Comparison of ENCODE assay signal across 10 cellular contexts in the genomic region with DNA sequence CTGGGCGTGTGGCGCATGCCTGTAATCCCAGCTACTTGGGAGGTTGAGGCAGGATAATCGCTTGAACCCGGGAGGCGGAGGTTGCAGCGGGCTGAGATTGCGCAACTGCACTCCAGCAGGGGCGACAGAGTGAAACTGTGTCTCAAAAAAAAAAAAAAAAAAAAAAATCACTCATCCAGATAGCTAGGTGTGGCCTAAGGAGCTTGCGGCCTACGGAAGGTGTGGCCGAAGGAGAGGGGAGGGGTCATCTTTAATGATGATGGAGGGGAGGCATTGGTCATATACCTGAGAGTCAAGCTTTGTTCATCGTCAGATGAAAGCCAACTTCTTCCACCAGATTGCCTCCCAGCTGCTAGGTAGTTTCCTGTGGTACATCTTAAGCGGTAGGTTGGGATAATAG. TPM values are rescaled to one million over a fixed set of nuclear protein-coding genes. Genes with fewer than 3 reads are reported as not detected.
DNase-seq lines count a peak whose midpoint lies in the region; ATAC-seq, FAIRE-seq and TF ChIP-seq lines count a peak whose summit lies in the region.
"Had no signal": no experiment of that assay in that cellular context is flagged by ENCODE, and none has a peak within 500 bp of the region (broad histone marks: within the 10 kb centered on the region; RNA-seq: fewer than 3 reads in every experiment).

No MANE protein-coding gene starts in this region.

- H3K9me2 ChIP-seq in PC-9 (ENCODE audit: insufficient read depth): no peaks in the 10 kb centered on the region

- TF ChIP-seq CTCF in PC-9 (conservative IDR thresholded peaks at IDR 0.05) (no peak), keratinocyte (optimal IDR thresholded peaks at IDR 0.05 in 1 of 3, IDR thresholded peaks at IDR 0.05 in 1 of 3, conservative IDR thresholded peaks at IDR 0.05 in 1 of 3; ENCODE audit: extremely low read depth in 1 of 3, insufficient read depth in 2 of 3, low read length in 3 of 3) (no peak), type B pancreatic cell (conservative IDR thresholded peaks at IDR 0.05) (no peak), right atrium auricular region (IDR thresholded peaks at IDR 0.05) (no peak)

- H4K20me1 ChIP-seq in PC-9 (ENCODE audit: insufficient read depth): no peaks in the 10 kb centered on the region
- no peaks in the 10 kb centered on the region for H4K20me1 ChIP-seq in keratinocyte (ENCODE audit: control insufficient read depth, extremely low read depth, insufficient read depth, low read length)

- peaks cover 4% of the 10 kb centered on the region for H3K9me1 ChIP-seq in keratinocyte (ENCODE audit: control insufficient read depth, extremely low read depth, insufficient read depth, low read length)

- no peak for FAIRE-seq in keratinocyte (lab: Jason Lieb, UNC)
- FAIRE-seq: D721Med had no signal

- H3K4me3 ChIP-seq in PC-9: peak overlapping the region; percentile 45
- H3K4me3 ChIP-seq in keratinocyte (ENCODE audit: control insufficient read depth in 2 of 3, extremely low read depth in 1 of 3, insufficient read depth in 2 of 3, low read depth in 1 of 3, low read length in 3 of 3): no peak overlapping the region
- H3K4me3 ChIP-seq in right atrium auricular region: no peak overlapping the region
- H3K4me3 ChIP-seq: HAP-1 had no signal

- no peaks in the 10 kb centered on the region for H3K27me3 Mint-ChIP-seq in activated T-cell treated with anti-CD3 and anti-CD28 coated beads, Interleukin-2, amount 50 U/mL, for 24 hours
- H3K27me3 Mint-ChIP-seq in type B pancreatic cell: peaks cover 17% of the 10 kb centered on the region
- H3K27me3 Mint-ChIP-seq in naive thymus-derived CD8-positive, alpha-beta T cell: no peaks in the 10 kb centered on the region

- no peaks in the 10 kb centered on the region for H3K9me3 ChIP-seq in PC-9 (ENCODE audit: insufficient read depth, low read depth)
- H3K9me3 ChIP-seq in keratinocyte (ENCODE audit: control insufficient read depth, low read depth, low read length): no peaks in the 10 kb centered on the region
- H3K9me3 ChIP-seq in right atrium auricular region: no peaks in the 10 kb centered on the region

- CTCF ChIA-PET in PC-9 (lab: Charles Lee): interaction anchor here (0.5 to 1.8 kb wide), 12 partner anchors 9 to 469 kb away, joined by 3 to 25 read pairs (median 6); a partner anchor contains a TSS

- no peak overlapping the region for H3K9ac ChIP-seq in keratinocyte (ENCODE audit: control insufficient read depth, extremely low read depth, insufficient read depth, low read length)

- ATAC-seq in naive thymus-derived CD8-positive, alpha-beta T cell: no peak

- dilution Hi-C loops in keratinocyte (cut with MboI; ENCODE audit: extremely low pct_ligation_motif_present, low sequenced_read_pairs): no loop called here

- H3K9me3 Mint-ChIP-seq in activated T-cell treated with anti-CD3 and anti-CD28 coated beads, Interleukin-2, amount 50 U/mL, for 24 hours: no peaks in the 10 kb centered on the region
- H3K9me3 Mint-ChIP-seq in type B pancreatic cell: no peaks in the 10 kb centered on the region
- H3K9me3 Mint-ChIP-seq in naive thymus-derived CD8-positive, alpha-beta T cell: peaks cover 0 to 4% (median 0%) of the 10 kb centered on the region in 9 donors

- peaks cover 25% of the 10 kb centered on the region for H3K4me1 ChIP-seq in PC-9 (replicated peaks; ENCODE audit: insufficient read depth)
- H3K4me1 ChIP-seq in keratinocyte (ENCODE audit: control insufficient read depth, extremely low read depth, insufficient read depth, low read length): peaks cover 20% of the 10 kb centered on the region
- peaks cover 0 to 15% of the 10 kb centered on the region in 2 donors for H3K4me1 ChIP-seq in right atrium auricular region

- H3K27me3 ChIP-seq in PC-9 (ENCODE audit: insufficient read depth, low read depth) (no peaks in the 10 kb centered on the region), keratinocyte (ENCODE audit: control insufficient read depth, extremely low read depth, insufficient read depth, low read length) (no peaks in the 10 kb centered on the region), right atrium auricular region (no peaks in the 10 kb centered on the region)

- no TSS peak for BruUV-seq in PC-9 (replicated peaks; lab: Mats Ljungman, UMichigan)

- H2AFZ ChIP-seq in PC-9 (peak overlapping the region; percentile 26; the same call in 1 of the 2 replicates), keratinocyte (ENCODE audit: control insufficient read depth, low read length) (no peak overlapping the region)

- H3K36me3 ChIP-seq in PC-9 (ENCODE audit: low read depth) (no peaks in the 10 kb centered on the region), keratinocyte (ENCODE audit: control insufficient read depth in 2 of 2, extremely low read depth in 1 of 2, insufficient read depth in 2 of 2, low read length in 2 of 2) (peaks cover 4 to 10% of the 10 kb centered on the region in 2 experiments), right atrium auricular region (peaks cover 3% of the 10 kb centered on the region)

- DNase-seq in activated T-cell treated with anti-CD3 and anti-CD28 coated beads, Interleukin-2, amount 50 U/mL, for 24 hours: no peak
- no peak for DNase-seq in activated T-cell treated with anti-CD3 and anti-CD28 coated beads, Interleukin-2, amount 50 U/mL, for 1 hour
- peak; percentile 38 to 81 for DNase-seq in PC-9
- DNase-seq in keratinocyte (ENCODE audit: low read depth, low spot score): no peak
- DNase-seq in type B pancreatic cell (ENCODE audit: extremely low spot score, unreplicated experiment): no peak
- DNase-seq in naive thymus-derived CD8-positive, alpha-beta T cell: no peak
- no peak for DNase-seq in stimulated activated CD8-positive, alpha-beta memory T cell treated with anti-CD3 and anti-CD28 coated beads, Interleukin-4, amount 100 ng/mL, for 48 hours
- no peak for DNase-seq in right atrium auricular region (ENCODE audit: low spot score)

- H3F3A ChIP-seq in PC-9 (ENCODE audit: insufficient read depth, low read depth): peaks cover 13% of the 10 kb centered on the region; the same call in 1 of the 2 replicates

- H3K4me3 Mint-ChIP-seq in activated T-cell treated with anti-CD3 and anti-CD28 coated beads, Interleukin-2, amount 50 U/mL, for 24 hours: no peak overlapping the region
- H3K4me3 Mint-ChIP-seq in type B pancreatic cell: peak overlapping the region; percentile 96
- H3K4me3 Mint-ChIP-seq in naive thymus-derived CD8-positive, alpha-beta T cell: peak overlapping the region in 5 of 10 donors; percentile 4 to 99 (median 82)

- H3K27ac ChIP-seq in PC-9 (peak overlapping the region; percentile 95), keratinocyte (ENCODE audit: control insufficient read depth, insufficient read depth, low read length) (peak overlapping the region; percentile 62), right atrium auricular region (no peak overlapping the region)

- H3K36me3 Mint-ChIP-seq in activated T-cell treated with anti-CD3 and anti-CD28 coated beads, Interleukin-2, amount 50 U/mL, for 24 hours (ENCODE audit: low read depth): peaks cover 32% of the 10 kb centered on the region
- no peaks in the 10 kb centered on the region for H3K36me3 Mint-ChIP-seq in type B pancreatic cell
- H3K36me3 Mint-ChIP-seq in naive thymus-derived CD8-positive, alpha-beta T cell: peaks cover 0 to 13% (median 6%) of the 10 kb centered on the region in 3 donors

- H3K27ac Mint-ChIP-seq in activated T-cell treated with anti-CD3 and anti-CD28 coated beads, Interleukin-2, amount 50 U/mL, for 24 hours: peak overlapping the region; percentile 98
- peak overlapping the region; percentile 91 for H3K27ac Mint-ChIP-seq in type B pancreatic cell
- peak overlapping the region in 1 of 10 donors; percentile 24 for H3K27ac Mint-ChIP-seq in naive thymus-derived CD8-positive, alpha-beta T cell

- H3K4me2 ChIP-seq in PC-9 (peak overlapping the region; percentile 72), keratinocyte (ENCODE audit: control insufficient read depth, extremely low read depth, insufficient read depth, low read depth, low read length) (peak overlapping the region; percentile 73)

- POLR2A ChIA-PET in PC-9 (lab: Charles Lee; ENCODE audit: unreplicated experiment): interaction anchor here (0.6 to 0.7 kb wide), 5 partner anchors 23 to 155 kb away, joined by 3 to 18 read pairs (median 9); a partner anchor contains a TSS
- POLR2A ChIA-PET in naive thymus-derived CD8-positive, alpha-beta T cell (lab: Charles Lee): interaction anchor here (0.5 to 4.4 kb wide), 13 partner anchors 10 to 399 kb away, joined by 3 to 67 read pairs (median 4); a partner anchor contains a TSS

- peaks cover 51% of the 10 kb centered on the region for H3K4me1 Mint-ChIP-seq in activated T-cell treated with anti-CD3 and anti-CD28 coated beads, Interleukin-2, amount 50 U/mL, for 24 hours (ENCODE audit: low read depth)
- peaks cover 26% of the 10 kb centered on the region for H3K4me1 Mint-ChIP-seq in type B pancreatic cell (ENCODE audit: unreplicated experiment)
- H3K4me1 Mint-ChIP-seq in naive thymus-derived CD8-positive, alpha-beta T cell: peaks cover 32 to 62% (median 52%) of the 10 kb centered on the region in 4 donors

- peaks cover 26% of the 10 kb centered on the region for H3K79me2 ChIP-seq in PC-9 (ENCODE audit: low read depth)
- peaks cover 37% of the 10 kb centered on the region for H3K79me2 ChIP-seq in keratinocyte (ENCODE audit: control insufficient read depth, insufficient read depth, low read length)

- intact Hi-C loops in PC-9 (cut with micrococcal nuclease; ENCODE audit: unreplicated experiment): no loop called here

RNA-seq across cellular contexts. Expression of a gene that starts 0.8 kb away (rescaled TPM):
- total RNA-seq in PC-9 (2021): 18.8 and 24.7 TPM in 2 replicates
- polyA plus RNA-seq in keratinocyte: 15.1 to 24.4 TPM (median 20.6 TPM) in 3 replicates
- 11.1 TPM for polyA plus RNA-seq in keratinocyte (2011; ENCODE audit: low read depth)
- polyA plus RNA-seq in keratinocyte (2011; cell fraction: cytosol; rRNA removed): 17.4 and 22.7 TPM in 2 replicates
- 30.6 and 39.0 TPM in 2 replicates for polyA plus RNA-seq in keratinocyte (2011; cell fraction: nucleus; rRNA removed)
- 31.1 and 48.5 TPM in 2 replicates for polyA plus RNA-seq in keratinocyte (2012; ENCODE audit: low replicate concordance)
- 28.7 to 66.9 TPM (median 29.2 TPM) in 3 replicates for polyA minus RNA-seq in keratinocyte
- 21.1 TPM for polyA minus RNA-seq in keratinocyte (2011; cell fraction: cytosol; rRNA and poly(A)+ RNA removed)
- polyA minus RNA-seq in keratinocyte (2011; cell fraction: nucleus; rRNA and poly(A)+ RNA removed): 16.0 and 19.2 TPM in 2 replicates
- total RNA-seq in type B pancreatic cell (ENCODE audit: low replicate concordance): 21.9 and 27.1 TPM in 2 replicates
- 10 to 100 TPM; 48.7 to 50.6 TPM for total RNA-seq in naive thymus-derived CD8-positive, alpha-beta T cell
- polyA plus RNA-seq in naive thymus-derived CD8-positive, alpha-beta T cell: 10 to 100 TPM in 1 of 3 donors, 1 to 10 TPM in 2; 1.9 to 14.3 (median 5.5) TPM
- 10 to 100 TPM; 11.0 to 14.8 TPM for total RNA-seq in right atrium auricular region

RNA-seq across cellular contexts. Expression of a gene that starts 43.9 kb away (rescaled TPM):
- 19.6 and 27.0 TPM in 2 replicates for total RNA-seq in PC-9 (2021)
- 12.4 to 17.4 TPM (median 17.3 TPM) in 3 replicates for polyA plus RNA-seq in keratinocyte
- 9.1 TPM for polyA plus RNA-seq in keratinocyte (2011; ENCODE audit: low read depth)
- 6.4 and 10.8 TPM in 2 replicates for polyA plus RNA-seq in keratinocyte (2011; cell fraction: cytosol; rRNA removed)
- 22.6 and 34.0 TPM in 2 replicates for polyA plus RNA-seq in keratinocyte (2011; cell fraction: nucleus; rRNA removed)
- 12.0 and 15.8 TPM in 2 replicates for polyA plus RNA-seq in keratinocyte (2012; ENCODE audit: low replicate concordance)
- polyA minus RNA-seq in keratinocyte: 8.1 to 13.7 TPM (median 12.6 TPM) in 3 replicates
- polyA minus RNA-seq in keratinocyte (2011; cell fraction: cytosol; rRNA and poly(A)+ RNA removed): 15.9 TPM
- polyA minus RNA-seq in keratinocyte (2011; cell fraction: nucleus; rRNA and poly(A)+ RNA removed): 13.2 and 17.5 TPM in 2 replicates
- total RNA-seq in type B pancreatic cell (ENCODE audit: low replicate concordance): 6.2 and 12.1 TPM in 2 replicates
- total RNA-seq in naive thymus-derived CD8-positive, alpha-beta T cell: 100 to 1,000 TPM; 263 to 268 TPM
- 100 to 1,000 TPM in 2 of 3 donors, 10 to 100 TPM in 1; 93.7 to 196 (median 136) TPM for polyA plus RNA-seq in naive thymus-derived CD8-positive, alpha-beta T cell
- total RNA-seq in right atrium auricular region: 1 to 10 TPM; 1.4 to 2.2 TPM

Comparison
In these comparisons a context has a peak if more than half of its experiments do, and no peak if none do; other contexts are left out.
1. DNase-seq: peak in PC-9 (2 of 2); none in activated T-cell treated with anti-CD3 and anti-CD28 coated beads, Interleukin-2, amount 50 U/mL, for 24 hours (single experiment), activated T-cell treated with anti-CD3 and anti-CD28 coated beads, Interleukin-2, amount 50 U/mL, for 1 hour (single experiment), keratinocyte (single experiment), type B pancreatic cell (single experiment), naive thymus-derived CD8-positive, alpha-beta T cell (0 of 10), stimulated activated CD8-positive, alpha-beta memory T cell treated with anti-CD3 and anti-CD28 coated beads, Interleukin-4, amount 100 ng/mL, for 48 hours (single experiment) and right atrium auricular region (single experiment).
2. H3K27ac ChIP-seq: peak in PC-9 (single experiment) and keratinocyte (single experiment); none in right atrium auricular region (0 of 2).